In genomic region chr12:53267309-53268008, GRCh38 we compare ENCODE assay signal across 8 cellular contexts. TPM values are rescaled to one million over a fixed set of nuclear protein-coding genes. Genes with fewer than 3 reads are reported as not detected.
DNase-seq lines count a peak whose midpoint lies in the region; ATAC-seq and TF ChIP-seq lines count a peak whose summit lies in the region.

No MANE protein-coding gene starts in this region.

- 22 to 28% (median 25%) methylated on average over 17 of the region's 17 CpGs for WGBS in spleen, 5 donors

- no peaks in the 10 kb centered on the region for H3K36me3 ChIP-seq in CD8-positive, alpha-beta memory T cell (ENCODE audit: insufficient read depth, low read length)
- peaks cover 0 to 6% (median 0%) of the 10 kb centered on the region in 6 donors for H3K36me3 ChIP-seq in spleen

- H3K27me3 Mint-ChIP-seq in CD8-positive, alpha-beta memory T cell: no peaks in the 10 kb centered on the region
- H3K27me3 Mint-ChIP-seq in activated CD8-positive, alpha-beta T cell treated with anti-CD3 and anti-CD28 coated beads for 36 hours: no peaks in the 10 kb centered on the region

- ATAC-seq in HG03442 (IDR thresholded peaks at IDR 0.05; ENCODE audit: unreplicated experiment): peak; percentile 22
- peak; percentile 53 for ATAC-seq in activated CD8-positive, alpha-beta T cell treated with anti-CD3 and anti-CD28 coated beads for 36 hours
- ATAC-seq in left cardiac atrium: peak; percentile 35 to 62
- ATAC-seq in HG03097 (IDR thresholded peaks at IDR 0.05; ENCODE audit: low FRiP score, unreplicated experiment): no peak
- ATAC-seq in GM21360 (IDR thresholded peaks at IDR 0.05; ENCODE audit: unreplicated experiment): no peak

- DNase-seq in CD8-positive, alpha-beta memory T cell: no peak
- DNase-seq in activated CD8-positive, alpha-beta T cell treated with anti-CD3 and anti-CD28 coated beads for 36 hours: peak; percentile 68
- DNase-seq in left cardiac atrium (no peak), spleen (no peak), NCI-H226 (no peak)

- no peak for TF ChIP-seq CTCF in activated CD8-positive, alpha-beta T cell treated with anti-CD3 and anti-CD28 coated beads for 36 hours (IDR thresholded peaks at IDR 0.05)
- TF ChIP-seq CTCF in spleen (IDR thresholded peaks at IDR 0.05 in 8 of 11, conservative IDR thresholded peaks at IDR 0.05 in 3 of 11): no peak

- H3K27ac Mint-ChIP-seq in CD8-positive, alpha-beta memory T cell: peak overlapping the region; percentile 52 to 99 (median 90)
- peak overlapping the region; percentile 97 for H3K27ac Mint-ChIP-seq in activated CD8-positive, alpha-beta T cell treated with anti-CD3 and anti-CD28 coated beads for 36 hours

- peak overlapping the region; percentile 88 to 99 (median 94) for H3K4me3 Mint-ChIP-seq in CD8-positive, alpha-beta memory T cell
- H3K4me3 Mint-ChIP-seq in activated CD8-positive, alpha-beta T cell treated with anti-CD3 and anti-CD28 coated beads for 36 hours: peak overlapping the region; percentile 94

- peaks cover 16 to 21% (median 20%) of the 10 kb centered on the region in 3 donors for H3K4me1 Mint-ChIP-seq in CD8-positive, alpha-beta memory T cell
- H3K4me1 Mint-ChIP-seq in activated CD8-positive, alpha-beta T cell treated with anti-CD3 and anti-CD28 coated beads for 36 hours (ENCODE audit: low read depth): peaks cover 33% of the 10 kb centered on the region

- no peak for TF ChIP-seq POLR2A in spleen (IDR thresholded peaks at IDR 0.05)

- H3K4me3 ChIP-seq in CD8-positive, alpha-beta memory T cell (ENCODE audit: low read length): peak overlapping the region; percentile 83
- peak overlapping the region; percentile 44 to 92 (median 72) for H3K4me3 ChIP-seq in spleen

- intact Hi-C loops in activated CD8-positive, alpha-beta T cell treated with anti-CD3 and anti-CD28 coated beads for 36 hours (cut with micrococcal nuclease): loop anchor here (5.0 kb wide), 1 partner anchor 55 kb away; no protein-coding TSS in a partner anchor
- intact Hi-C loops in left cardiac atrium (cut with DNase I) (loop anchor here in 1 of 2 donors (5.0 kb wide), 1 partner anchor 45 kb away; no protein-coding TSS in a partner anchor), spleen (cut with DNase I; ENCODE audit: low total_unique reads) (no loop called here)

- peaks cover 13% of the 10 kb centered on the region for H3K4me1 ChIP-seq in CD8-positive, alpha-beta memory T cell (ENCODE audit: insufficient read depth, low read length)
- peaks cover 5 to 34% (median 23%) of the 10 kb centered on the region in 6 donors for H3K4me1 ChIP-seq in spleen

- no peaks in the 10 kb centered on the region for H3K9me3 Mint-ChIP-seq in CD8-positive, alpha-beta memory T cell
- H3K9me3 Mint-ChIP-seq in activated CD8-positive, alpha-beta T cell treated with anti-CD3 and anti-CD28 coated beads for 36 hours: no peaks in the 10 kb centered on the region

- POLR2A ChIA-PET in CD8-positive, alpha-beta memory T cell (lab: Charles Lee): interaction anchor here (0.6 to 2.8 kb wide), 9 partner anchors 28 to 186 kb away, joined by 3 to 21 read pairs (median 4); partner anchors contain the start of genes CSAD, ITGB7, PFDN5 and ZNF740
- POLR2A ChIA-PET in activated CD8-positive, alpha-beta T cell treated with anti-CD3 and anti-CD28 coated beads for 36 hours (lab: Charles Lee): interaction anchor here (0.6 to 4.9 kb wide), 31 partner anchors 9 to 953 kb away, joined by 3 to 38 read pairs (median 4); partner anchors contain the start of genes CSAD, ITGB7 and ZNF740

- H3K9me3 ChIP-seq in CD8-positive, alpha-beta memory T cell (ENCODE audit: low read length): no peaks in the 10 kb centered on the region
- no peaks in the 10 kb centered on the region for H3K9me3 ChIP-seq in spleen

- CTCF ChIA-PET in CD8-positive, alpha-beta memory T cell (lab: Charles Lee): interaction anchor here (0.7 to 7.4 kb wide), 27 partner anchors 8 to 233 kb away, joined by 3 to 165 read pairs (median 5); partner anchors contain the start of genes AAAS, CSAD, ITGB7 and TARBP2
- CTCF ChIA-PET in activated CD8-positive, alpha-beta T cell treated with anti-CD3 and anti-CD28 coated beads for 36 hours (lab: Charles Lee): interaction anchor here (0.6 to 8.1 kb wide), 32 partner anchors 9 to 201 kb away, joined by 3 to 213 read pairs (median 8); partner anchors contain the start of genes AAAS, CSAD, PFDN5 and SOAT2

- H3K27ac ChIP-seq in CD8-positive, alpha-beta memory T cell (ENCODE audit: low read depth, low read length): peak overlapping the region; percentile 67
- peak overlapping the region; percentile 51 to 80 (median 68) for H3K27ac ChIP-seq in spleen

- H3K27me3 ChIP-seq in CD8-positive, alpha-beta memory T cell (ENCODE audit: insufficient read depth, low read length, poor library complexity, severe bottlenecking): no peaks in the 10 kb centered on the region
- H3K27me3 ChIP-seq in spleen (replicated peaks in 1 of 7): no peaks in the 10 kb centered on the region

- peaks cover 0 to 4% (median 3%) of the 10 kb centered on the region in 3 donors for H3K36me3 Mint-ChIP-seq in CD8-positive, alpha-beta memory T cell
- peaks cover 35% of the 10 kb centered on the region for H3K36me3 Mint-ChIP-seq in activated CD8-positive, alpha-beta T cell treated with anti-CD3 and anti-CD28 coated beads for 36 hours (ENCODE audit: low read depth)

RNA-seq across cellular contexts. Expression of gene ESPL1, which starts 0.6 kb away (rescaled TPM):
- 10 to 100 TPM; 58.4 to 63.4 TPM for total RNA-seq in CD8-positive, alpha-beta memory T cell
- polyA plus RNA-seq in CD8-positive, alpha-beta memory T cell: not detected
- 10 to 100 TPM; 62.1 to 63.4 TPM for total RNA-seq in activated CD8-positive, alpha-beta T cell treated with anti-CD3 and anti-CD28 coated beads for 36 hours
- total RNA-seq in left cardiac atrium: 1 to 10 TPM in 1 of 2 donors, under 1 TPM in 1; 0.58 to 1.3 TPM
- total RNA-seq in spleen: 1 to 10 TPM; 1.7 to 7.2 (median 4.7) TPM
- 1 to 10 TPM in 1 of 3 donors, under 1 TPM in 2; 0.85 to 1.9 (median 0.93) TPM for polyA plus RNA-seq in spleen

RNA-seq across cellular contexts. Expression of gene PFDN5, which starts 27.9 kb away (rescaled TPM):
- 100 to 1,000 TPM; 380 to 385 TPM for total RNA-seq in CD8-positive, alpha-beta memory T cell
- polyA plus RNA-seq in CD8-positive, alpha-beta memory T cell: 1,325 TPM
- total RNA-seq in activated CD8-positive, alpha-beta T cell treated with anti-CD3 and anti-CD28 coated beads for 36 hours: 100 to 1,000 TPM; 322 to 373 TPM
- total RNA-seq in left cardiac atrium (100 to 1,000 TPM; 345 to 377 TPM), spleen (100 to 1,000 TPM; 399 to 795 (median 497) TPM)
- polyA plus RNA-seq in spleen: 1,000 to 10,000 TPM; 1,813 to 2,525 (median 1,837) TPM

RNA-seq across cellular contexts. Expression of gene MYG1, which starts 32.0 kb away (rescaled TPM):
- 10 to 100 TPM; 81.1 to 82.5 TPM for total RNA-seq in CD8-positive, alpha-beta memory T cell
- polyA plus RNA-seq in CD8-positive, alpha-beta memory T cell: 67.9 TPM
- 10 to 100 TPM; 69.5 to 70.9 TPM for total RNA-seq in activated CD8-positive, alpha-beta T cell treated with anti-CD3 and anti-CD28 coated beads for 36 hours
- 10 to 100 TPM; 35.0 to 37.0 TPM for total RNA-seq in left cardiac atrium
- 10 to 100 TPM; 31.1 to 53.3 (median 34.9) TPM for total RNA-seq in spleen
- 10 to 100 TPM; 56.6 to 79.2 (median 76.0) TPM for polyA plus RNA-seq in spleen

RNA-seq across cellular contexts. Expression of gene RARG, which starts 35.5 kb away (rescaled TPM):
- 10 to 100 TPM; 67.0 to 68.4 TPM for total RNA-seq in CD8-positive, alpha-beta memory T cell
- polyA plus RNA-seq in CD8-positive, alpha-beta memory T cell: 15.4 TPM
- total RNA-seq in activated CD8-positive, alpha-beta T cell treated with anti-CD3 and anti-CD28 coated beads for 36 hours: 10 to 100 TPM; 19.7 to 20.3 TPM
- 10 to 100 TPM; 13.5 to 24.1 TPM for total RNA-seq in left cardiac atrium
- 10 to 100 TPM in 5 of 7 donors, 1 to 10 TPM in 2; 9.4 to 20.8 (median 14.4) TPM for total RNA-seq in spleen
- polyA plus RNA-seq in spleen: 10 to 100 TPM in 1 of 3 donors, 1 to 10 TPM in 2; 4.6 to 10.1 (median 4.9) TPM

RNA-seq across cellular contexts. Expression of gene AAAS, which starts 54.0 kb away (rescaled TPM):
- 10 to 100 TPM; 77.9 to 79.7 TPM for total RNA-seq in CD8-positive, alpha-beta memory T cell
- polyA plus RNA-seq in CD8-positive, alpha-beta memory T cell: 38.9 TPM
- total RNA-seq in activated CD8-positive, alpha-beta T cell treated with anti-CD3 and anti-CD28 coated beads for 36 hours: 10 to 100 TPM; 81.3 to 87.6 TPM
- total RNA-seq in left cardiac atrium (10 to 100 TPM; 35.7 to 40.3 TPM), spleen (10 to 100 TPM; 39.3 to 67.9 (median 49.7) TPM)
- polyA plus RNA-seq in spleen: 10 to 100 TPM; 32.4 to 42.4 (median 33.5) TPM

Comparison
In these comparisons a context has a peak if more than half of its experiments do, and no peak if none do; other contexts are left out.
1. ATAC-seq: peak in HG03442 (single experiment), activated CD8-positive, alpha-beta T cell treated with anti-CD3 and anti-CD28 coated beads for 36 hours (single experiment) and left cardiac atrium (2 of 2); none in HG03097 (single experiment) and GM21360 (single experiment).
2. RNA of gene ESPL1, which starts 0.6 kb away (total RNA-seq): 58.4 to 63.4 TPM in CD8-positive, alpha-beta memory T cell and 62.1 to 63.4 TPM in activated CD8-positive, alpha-beta T cell treated with anti-CD3 and anti-CD28 coated beads for 36 hours; 1.7 to 7.2 TPM in spleen and 0.58 to 1.3 TPM in left cardiac atrium; every median in the first group is over 4 times any median in the second.